11 cellular contexts compared by ENCODE assay signal in the genomic region with DNA sequence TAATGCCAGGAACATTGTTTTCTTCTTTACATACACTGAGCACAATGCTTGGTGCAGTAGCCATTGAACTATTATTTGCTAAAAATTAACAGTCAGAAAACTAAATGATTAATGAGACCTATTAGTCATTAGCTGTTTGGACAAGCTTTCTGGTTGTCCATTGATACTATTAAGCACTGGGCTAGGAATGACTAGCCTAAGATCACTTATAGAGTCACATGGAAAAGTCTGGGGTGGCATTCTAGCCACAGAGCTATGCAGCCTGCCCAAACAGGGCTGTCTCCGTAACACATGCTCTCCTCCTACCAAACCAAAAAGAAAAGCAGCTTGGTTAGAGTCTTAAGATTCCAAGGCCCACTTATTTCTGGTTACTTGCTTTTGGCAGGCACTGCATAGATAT.
DNase-seq lines count a peak whose midpoint lies in the region; ATAC-seq, FAIRE-seq and TF ChIP-seq lines count a peak whose summit lies in the region.
"Had no signal": no experiment of that assay in that cellular context is flagged by ENCODE, and none has a peak within 500 bp of the region (broad histone marks: within the 10 kb centered on the region; RNA-seq: fewer than 3 reads in every experiment).

No MANE protein-coding gene starts in this region.

- no peaks in the 10 kb centered on the region for H3K79me2 ChIP-seq in astrocyte (ENCODE audit: insufficient read depth, low read length)

- H3K4me1 ChIP-seq in astrocyte (ENCODE audit: insufficient read depth, low read length) (no peaks in the 10 kb centered on the region), thyroid gland (peaks cover 22 to 28% of the 10 kb centered on the region in 2 donors)

- TF ChIP-seq CTCF in astrocyte (IDR thresholded peaks at IDR 0.05; ENCODE audit: insufficient read depth, low read depth, low read length) (no peak), thyroid gland (IDR thresholded peaks at IDR 0.05) (no peak)

- DNase-seq in NCI-H1417 (lab: John Stamatoyannopoulos, UW), result peak in 2 of 3 experiments; percentile 21 to 60
- no peak for DNase-seq in NCI-H1417 treated with DMSO at 0.1 percent for 48 hours (lab: John Stamatoyannopoulos, UW)
- peak; percentile 72 for DNase-seq in astrocyte (ENCODE audit: low read depth)
- DNase-seq in kidney tubule cell (ENCODE audit: low spot score), result peak; percentile 95
- peak; percentile 35 to 44 for DNase-seq in thyroid gland
- no peak for DNase-seq in A172 (ENCODE audit: low spot score)
- DNase-seq in islet precursor cell, result no peak
- no peak for DNase-seq in natural killer cell treated with Interleukin-12 subunit alpha and Interleukin-12 subunit beta and Interleukin-15 and Interleukin-18, amount 100 ng/mL, for 72 hours (ENCODE audit: low spot score)
- DNase-seq: effector CD4-positive, alpha-beta T cell had no signal

- no peak overlapping the region for H2AFZ ChIP-seq in astrocyte (ENCODE audit: low read depth, low read length)

- H3K27me3 Mint-ChIP-seq in astrocyte (ENCODE audit: low read depth, unreplicated experiment), result peaks cover 2% of the 10 kb centered on the region
- H3K27me3 Mint-ChIP-seq in natural killer cell treated with Interleukin-12 subunit alpha and Interleukin-12 subunit beta and Interleukin-15 and Interleukin-18, amount 100 ng/mL, for 72 hours, result no peaks in the 10 kb centered on the region

- no peaks in the 10 kb centered on the region for H3K27me3 ChIP-seq in astrocyte (ENCODE audit: insufficient read depth, low read length)
- H3K27me3 ChIP-seq in thyroid gland, result no peaks in the 10 kb centered on the region

- H3K9me3 Mint-ChIP-seq in astrocyte (ENCODE audit: unreplicated experiment), result peaks cover 1% of the 10 kb centered on the region
- H3K9me3 Mint-ChIP-seq in natural killer cell treated with Interleukin-12 subunit alpha and Interleukin-12 subunit beta and Interleukin-15 and Interleukin-18, amount 100 ng/mL, for 72 hours, result peaks cover 16% of the 10 kb centered on the region

- no peak for TF ChIP-seq POLR2A in thyroid gland (IDR thresholded peaks at IDR 0.05)

- H3K27ac ChIP-seq in astrocyte (ENCODE audit: low read depth, low read length), result no peak overlapping the region
- H3K27ac ChIP-seq in thyroid gland, result peak overlapping the region; percentile 68 to 77 (median 75)
- H3K27ac ChIP-seq: 22Rv1, thoracic aorta had no signal

- no peak overlapping the region for H3K4me3 Mint-ChIP-seq in astrocyte (ENCODE audit: unreplicated experiment)
- no peak overlapping the region for H3K4me3 Mint-ChIP-seq in natural killer cell treated with Interleukin-12 subunit alpha and Interleukin-12 subunit beta and Interleukin-15 and Interleukin-18, amount 100 ng/mL, for 72 hours

- H3K4me2 ChIP-seq in astrocyte (ENCODE audit: low read length), result peak overlapping the region; percentile 20

- FAIRE-seq in astrocyte (lab: Jason Lieb, UNC), result no peak

- 26 to 56% methylated on average over 1 of the region's 1 CpG for WGBS in thyroid gland, 2 donors

- H3K9me3 ChIP-seq in astrocyte (ENCODE audit: insufficient read depth, low read depth, low read length), result no peaks in the 10 kb centered on the region
- no peaks in the 10 kb centered on the region for H3K9me3 ChIP-seq in thyroid gland
- H3K9me3 ChIP-seq: thoracic aorta had no signal

- H3K27ac Mint-ChIP-seq in astrocyte (ENCODE audit: unreplicated experiment), result no peak overlapping the region
- H3K27ac Mint-ChIP-seq in natural killer cell treated with Interleukin-12 subunit alpha and Interleukin-12 subunit beta and Interleukin-15 and Interleukin-18, amount 100 ng/mL, for 72 hours, result no peak overlapping the region

- H3K4me1 Mint-ChIP-seq in astrocyte (ENCODE audit: low read depth, unreplicated experiment), result peaks cover 7% of the 10 kb centered on the region
- H3K4me1 Mint-ChIP-seq in natural killer cell treated with Interleukin-12 subunit alpha and Interleukin-12 subunit beta and Interleukin-15 and Interleukin-18, amount 100 ng/mL, for 72 hours (ENCODE audit: low read depth in 2 of 2), result no peaks in the 10 kb centered on the region

- ATAC-seq in natural killer cell treated with Interleukin-12 subunit alpha and Interleukin-12 subunit beta and Interleukin-15 and Interleukin-18, amount 100 ng/mL, for 72 hours, result no peak

- H3K36me3 ChIP-seq in astrocyte (ENCODE audit: insufficient read depth, low read length) (no peaks in the 10 kb centered on the region), thyroid gland (no peaks in the 10 kb centered on the region)
- H3K36me3 ChIP-seq: thoracic aorta had no signal

- no peaks in the 10 kb centered on the region for H4K20me1 ChIP-seq in astrocyte (ENCODE audit: insufficient read depth, low read length)

- no peak overlapping the region for H3K4me3 ChIP-seq in astrocyte (ENCODE audit: insufficient read depth, low read depth, low read length)
- no peak overlapping the region for H3K4me3 ChIP-seq in thyroid gland (replicated peaks in 1 of 3)
- H3K4me3 ChIP-seq: thoracic aorta had no signal

- H3K9ac ChIP-seq in astrocyte (ENCODE audit: low read length), result no peak overlapping the region

- no peaks in the 10 kb centered on the region for H3K36me3 Mint-ChIP-seq in astrocyte (ENCODE audit: low read depth, unreplicated experiment)
- H3K36me3 Mint-ChIP-seq in natural killer cell treated with Interleukin-12 subunit alpha and Interleukin-12 subunit beta and Interleukin-15 and Interleukin-18, amount 100 ng/mL, for 72 hours, result no peaks in the 10 kb centered on the region

- intact Hi-C loops in thyroid gland (cut with DNase I), result no loop called here

Comparison
In these comparisons a context has a peak if more than half of its experiments do, and no peak if none do; other contexts are left out.
1. DNase-seq: peak in NCI-H1417 (2 of 3), astrocyte (single experiment), kidney tubule cell (single experiment) and thyroid gland (2 of 2); none in NCI-H1417 treated with DMSO at 0.1 percent for 48 hours (single experiment), A172 (single experiment), islet precursor cell (single experiment) and natural killer cell treated with Interleukin-12 subunit alpha and Interleukin-12 subunit beta and Interleukin-15 and Interleukin-18, amount 100 ng/mL, for 72 hours (single experiment).